In the genomic region with DNA sequence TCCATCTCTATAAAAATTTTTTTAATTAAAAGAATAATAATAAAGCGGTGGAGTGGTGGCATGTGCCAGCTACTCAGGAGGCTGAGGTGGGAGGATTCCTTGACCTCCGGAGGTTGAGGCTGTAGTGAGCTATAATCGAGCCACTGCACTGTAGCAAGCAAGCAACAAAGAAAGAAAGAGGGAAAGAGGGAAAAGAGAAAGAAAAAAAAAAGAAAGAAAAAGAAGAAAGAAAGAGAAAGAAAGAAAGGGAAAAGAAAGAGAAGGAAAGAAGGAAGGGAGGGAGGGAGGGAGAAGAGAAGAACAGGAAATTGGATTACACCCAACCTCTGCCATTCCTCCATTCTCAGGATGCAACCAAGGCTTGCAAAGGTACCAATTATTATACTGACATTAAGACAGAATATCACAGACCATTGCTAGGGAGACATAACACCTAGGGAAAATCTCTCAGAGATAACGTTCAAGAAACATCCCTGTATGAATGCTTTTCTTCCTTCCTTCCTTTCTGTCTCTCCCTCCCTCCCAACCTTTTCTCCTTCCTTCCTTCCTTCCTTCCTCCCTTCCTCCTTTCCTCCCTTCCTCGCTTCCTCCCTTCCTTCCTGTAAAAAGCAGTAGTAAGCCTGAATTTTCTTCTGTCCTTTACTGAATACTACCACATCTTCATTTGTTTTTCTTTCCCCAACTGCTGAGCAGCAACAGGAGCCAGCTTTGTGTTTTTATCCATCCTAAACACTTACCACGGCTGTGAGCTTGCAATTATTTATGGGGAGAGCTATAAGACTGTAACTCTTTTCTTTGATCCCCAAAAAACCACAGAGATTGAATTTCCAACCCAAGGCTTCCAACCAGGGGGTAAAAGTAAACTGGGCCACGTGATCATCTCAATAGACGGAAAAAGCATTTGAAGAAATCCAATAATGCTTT, we compare ENCODE assay signal across 1 cellular context.
TF ChIP-seq lines count a peak whose summit lies in the region.

No MANE protein-coding gene starts in this region.

TF ChIP-seq in IMR-90, 13 proteins besides CTCF, POLR2A, EP300 and RAD21:
- TF ChIP-seq RCOR1 (IDR thresholded peaks at IDR 0.05; ENCODE audit: insufficient replicate concordance, low read length): no peak
- TF ChIP-seq MXI1 (IDR thresholded peaks at IDR 0.05; ENCODE audit: borderline replicate concordance, low read depth, low read length): no peak
- TF ChIP-seq, protein P1, sequence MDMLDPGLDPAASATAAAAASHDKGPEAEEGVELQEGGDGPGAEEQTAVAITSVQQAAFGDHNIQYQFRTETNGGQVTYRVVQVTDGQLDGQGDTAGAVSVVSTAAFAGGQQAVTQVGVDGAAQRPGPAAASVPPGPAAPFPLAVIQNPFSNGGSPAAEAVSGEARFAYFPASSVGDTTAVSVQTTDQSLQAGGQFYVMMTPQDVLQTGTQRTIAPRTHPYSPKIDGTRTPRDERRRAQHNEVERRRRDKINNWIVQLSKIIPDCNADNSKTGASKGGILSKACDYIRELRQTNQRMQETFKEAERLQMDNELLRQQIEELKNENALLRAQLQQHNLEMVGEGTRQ (IDR thresholded peaks at IDR 0.05; ENCODE audit: low read depth, low read length): no peak
- TF ChIP-seq MAFK (IDR thresholded peaks at IDR 0.05; ENCODE audit: low read depth, low read length): no peak
- TF ChIP-seq, protein P2, sequence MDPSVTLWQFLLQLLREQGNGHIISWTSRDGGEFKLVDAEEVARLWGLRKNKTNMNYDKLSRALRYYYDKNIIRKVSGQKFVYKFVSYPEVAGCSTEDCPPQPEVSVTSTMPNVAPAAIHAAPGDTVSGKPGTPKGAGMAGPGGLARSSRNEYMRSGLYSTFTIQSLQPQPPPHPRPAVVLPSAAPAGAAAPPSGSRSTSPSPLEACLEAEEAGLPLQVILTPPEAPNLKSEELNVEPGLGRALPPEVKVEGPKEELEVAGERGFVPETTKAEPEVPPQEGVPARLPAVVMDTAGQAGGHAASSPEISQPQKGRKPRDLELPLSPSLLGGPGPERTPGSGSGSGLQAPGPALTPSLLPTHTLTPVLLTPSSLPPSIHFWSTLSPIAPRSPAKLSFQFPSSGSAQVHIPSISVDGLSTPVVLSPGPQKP (IDR thresholded peaks at IDR 0.05; ENCODE audit: borderline replicate concordance, low read depth, low read length): no peak
- TF ChIP-seq NFE2L2 (IDR thresholded peaks at IDR 0.05; ENCODE audit: low read depth, low read length): no peak
- TF ChIP-seq CEBPB (IDR thresholded peaks at IDR 0.05; ENCODE audit: low read depth, low read length): no peak
- no peak for TF ChIP-seq CHD1 (IDR thresholded peaks at IDR 0.05; ENCODE audit: low read depth, low read length)
- no peak for TF ChIP-seq SMC3 (IDR thresholded peaks at IDR 0.05; ENCODE audit: low read depth, low read length)
- TF ChIP-seq BHLHE40 (IDR thresholded peaks at IDR 0.05; ENCODE audit: low read depth, low read length): no peak
- TF ChIP-seq FOS (IDR thresholded peaks at IDR 0.05; ENCODE audit: low read depth, low read length): no peak
- no peak for TF ChIP-seq RFX5 (IDR thresholded peaks at IDR 0.05; ENCODE audit: low read depth, low read length)
- TF ChIP-seq MAZ (IDR thresholded peaks at IDR 0.05; ENCODE audit: borderline replicate concordance, low read depth, low read length): no peak
